In genomic region chr4:173370477-173371291, GRCh38 we compare ENCODE assay signal across 8 cellular contexts. TPM values are rescaled to one million over a fixed set of nuclear protein-coding genes. Genes with fewer than 3 reads are reported as not detected.
DNase-seq lines count a peak whose midpoint lies in the region; ATAC-seq, FAIRE-seq and TF ChIP-seq lines count a peak whose summit lies in the region.

A gene with protein sequence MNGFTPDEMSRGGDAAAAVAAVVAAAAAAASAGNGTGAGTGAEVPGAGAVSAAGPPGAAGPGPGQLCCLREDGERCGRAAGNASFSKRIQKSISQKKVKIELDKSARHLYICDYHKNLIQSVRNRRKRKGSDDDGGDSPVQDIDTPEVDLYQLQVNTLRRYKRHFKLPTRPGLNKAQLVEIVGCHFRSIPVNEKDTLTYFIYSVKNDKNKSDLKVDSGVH (plus strand): TSS chr4:173370954. CDS start chr4:173371183, 229 bp downstream.

- FAIRE-seq in pancreas (lab: Jason Lieb, UNC): peak; percentile 54

- no peaks in the 10 kb centered on the region for H3K9me3 Mint-ChIP-seq in activated naive CD8-positive, alpha-beta T cell treated with anti-CD3 and anti-CD28 coated beads, Interleukin-2, amount 50 U/mL, for 24 hours

- H3K27ac Mint-ChIP-seq in activated naive CD8-positive, alpha-beta T cell treated with anti-CD3 and anti-CD28 coated beads, Interleukin-2, amount 50 U/mL, for 24 hours: peak within 1 kb of the TSS; percentile 99

- 0% methylated on average over 53 to 72 of the region's 72 CpGs for WGBS in pancreas, 2 donors

- ATAC-seq in HG02763 (IDR thresholded peaks at IDR 0.05; ENCODE audit: unreplicated experiment) (peak; percentile 69), Right ventricle myocardium superior (ENCODE audit: poor library complexity) (peak; percentile 95), pancreas (peak; percentile 90 to 94 (median 94))
- ATAC-seq in activated naive CD8-positive, alpha-beta T cell treated with anti-CD3 and anti-CD28 coated beads, Interleukin-2, amount 50 U/mL, for 24 hours: peak; percentile 93

- peak within 1 kb of the TSS; percentile 99 for H3K4me3 Mint-ChIP-seq in activated naive CD8-positive, alpha-beta T cell treated with anti-CD3 and anti-CD28 coated beads, Interleukin-2, amount 50 U/mL, for 24 hours

- intact Hi-C loops in Right ventricle myocardium superior (cut with DNase I): loop anchor here (5.0 kb wide), 1 partner anchor 38 kb away; the partner anchor contains the start of gene HMGB2
- intact Hi-C loops in pancreas (cut with DNase I): no loop called here
- intact Hi-C loops in tibial artery (cut with DNase I; ENCODE audit: low total_unique reads): loop anchor here (2.0 to 5.0 kb wide), 2 partner anchors 36 to 152 kb away; partner anchors contain the start of gene HMGB2

- H3K4me1 ChIP-seq in pancreas (peaks cover 0 to 17% (median 0%) of the 10 kb centered on the region in 3 donors), tibial artery (peaks cover 0 to 54% (median 18%) of the 10 kb centered on the region in 4 donors)

- peaks cover 28% of the 10 kb centered on the region for H3K27me3 Mint-ChIP-seq in activated naive CD8-positive, alpha-beta T cell treated with anti-CD3 and anti-CD28 coated beads, Interleukin-2, amount 50 U/mL, for 24 hours

- H3K27ac ChIP-seq in pancreas (peak within 1 kb of the TSS; percentile 51 to 98 (median 84)), tibial artery (peak within 1 kb of the TSS; percentile 91 to 99)

- TF ChIP-seq CTCF in GM12865 (IDR thresholded peaks at IDR 0.05; ENCODE audit: insufficient read depth, low read depth, low read length, missing control alignments) (no peak), pancreas (IDR thresholded peaks at IDR 0.05) (no peak), tibial artery (IDR thresholded peaks at IDR 0.05) (no peak)

- no peaks in the 10 kb centered on the region for H3K9me3 ChIP-seq in pancreas
- no peaks in the 10 kb centered on the region for H3K9me3 ChIP-seq in tibial artery

- H3K27me3 ChIP-seq in pancreas: no peaks in the 10 kb centered on the region
- no peaks in the 10 kb centered on the region for H3K27me3 ChIP-seq in tibial artery

- peak; percentile 99 for DNase-seq in GM12865 (ENCODE audit: low read depth)
- peak; percentile 85 for DNase-seq in NCI-H1417 treated with DMSO at 0.1 percent for 48 hours (lab: John Stamatoyannopoulos, UW)
- DNase-seq in SW480 (ENCODE audit: low spot score): peak; percentile 94
- peak; percentile 95 for DNase-seq in activated naive CD8-positive, alpha-beta T cell treated with anti-CD3 and anti-CD28 coated beads, Interleukin-2, amount 50 U/mL, for 24 hours
- DNase-seq in Right ventricle myocardium superior: peak; percentile 99
- DNase-seq in pancreas: peak; percentile 96 to 99 (median 98)
- DNase-seq in tibial artery: peak; percentile 99 to 100

- no peaks in the 10 kb centered on the region for H3K36me3 ChIP-seq in pancreas
- peaks cover 0 to 2% (median 0%) of the 10 kb centered on the region in 3 donors for H3K36me3 ChIP-seq in tibial artery

- H3K36me3 Mint-ChIP-seq in activated naive CD8-positive, alpha-beta T cell treated with anti-CD3 and anti-CD28 coated beads, Interleukin-2, amount 50 U/mL, for 24 hours (ENCODE audit: low read depth): peaks cover 12% of the 10 kb centered on the region

- peaks cover 34% of the 10 kb centered on the region for H3K4me1 Mint-ChIP-seq in activated naive CD8-positive, alpha-beta T cell treated with anti-CD3 and anti-CD28 coated beads, Interleukin-2, amount 50 U/mL, for 24 hours

- H3K4me3 ChIP-seq in GM12865 (ENCODE audit: low read depth, low read length) (peak within 1 kb of the TSS; percentile 90), pancreas (peak within 1 kb of the TSS; percentile 66 to 82 (median 80)), tibial artery (peak within 1 kb of the TSS; percentile 68 to 94)

RNA-seq across cellular contexts. Expression of the gene that starts here (rescaled TPM):
- total RNA-seq in Right ventricle myocardium superior: 12.9 TPM
- 1 to 10 TPM; 2.8 to 7.5 (median 4.0) TPM for total RNA-seq in pancreas
- 1 to 10 TPM; 2.3 to 4.6 TPM for polyA plus RNA-seq in pancreas

Comparison
In these comparisons a context has a peak if more than half of its experiments do, and no peak if none do; other contexts are left out.
1. Peak in every context shown above with its lines: DNase-seq, ATAC-seq, H3K4me3 ChIP-seq and H3K27ac ChIP-seq.
2. intact Hi-C loops: an anchor here in Right ventricle myocardium superior (5.0 kb wide) and tibial artery (2.0 to 5.0 kb wide); none called in pancreas.